32 cellular contexts compared by ENCODE assay signal in the genomic region with DNA sequence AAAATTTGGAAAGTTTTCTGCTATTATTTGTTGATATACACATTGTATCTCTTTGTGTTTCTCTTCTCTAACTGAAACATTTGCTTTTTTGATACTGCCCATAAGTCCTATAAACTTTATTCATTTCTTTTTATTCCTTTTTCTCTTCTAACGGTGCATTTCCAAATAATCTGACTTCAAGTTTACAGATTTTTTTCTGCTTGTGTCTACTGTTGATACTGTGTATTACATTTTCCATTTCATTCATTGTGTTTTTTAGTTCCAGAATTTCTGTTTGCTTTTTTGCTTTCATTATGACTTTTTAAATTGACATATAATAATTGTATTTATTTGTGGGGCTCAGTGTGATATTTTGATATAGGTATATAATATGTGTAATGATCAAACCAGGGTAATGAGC. TPM values are rescaled to one million over a fixed set of nuclear protein-coding genes. Genes with fewer than 3 reads are reported as not detected.
DNase-seq lines count a peak whose midpoint lies in the region; ATAC-seq, FAIRE-seq and TF ChIP-seq lines count a peak whose summit lies in the region.
"Had no signal": no experiment of that assay in that cellular context is flagged by ENCODE, and none has a peak within 500 bp of the region (broad histone marks: within the 10 kb centered on the region; RNA-seq: fewer than 3 reads in every experiment).

No MANE protein-coding gene starts in this region.

- CTCF ChIA-PET in HCT116 (lab: Charles Lee) (no interaction called here), HEK293 (lab: Yijun Ruan, JAX) (no interaction called here), K562 (lab: Yijun Ruan, JAX; ENCODE audit: low intra/inter-chr PET ratio) (no interaction called here)

- H3K79me2 ChIP-seq in HCT116 (ENCODE audit: insufficient read depth, low read length) (no peaks in the 10 kb centered on the region), K562 (ENCODE audit: control insufficient read depth, insufficient read depth, low read length) (no peaks in the 10 kb centered on the region)

- RAD21 ChIA-PET in HCT116 (lab: Charles Lee; ENCODE audit: low non-redundant PET in 1 of 2, low total read pairs in 2 of 2, uncharacterized antibody in 2 of 2, unreplicated experiment in 2 of 2): no interaction called here

- H3K36me3 ChIP-seq in HCT116 (ENCODE audit: control insufficient read depth in 1 of 2, insufficient read depth in 2 of 2, low read length in 2 of 2) (no peaks in the 10 kb centered on the region), HEK293 (ENCODE audit: control insufficient read depth in 2 of 2, insufficient read depth in 1 of 2, low read length in 2 of 2) (no peaks in the 10 kb centered on the region), K562 (ENCODE audit: control insufficient read depth, insufficient read depth, low read length) (no peaks in the 10 kb centered on the region)
- H3K36me3 ChIP-seq: BE2C, BLaER1 had no signal

- H3K4me1 ChIP-seq in HCT116 (ENCODE audit: control insufficient read depth in 1 of 2, insufficient read depth in 2 of 2, low read length in 2 of 2) (no peaks in the 10 kb centered on the region), HEK293 (ENCODE audit: control insufficient read depth, insufficient read depth, low read length) (no peaks in the 10 kb centered on the region), K562 (replicated peaks in 1 of 2; ENCODE audit: control insufficient read depth in 2 of 2, insufficient read depth in 2 of 2, low read length in 2 of 2) (no peaks in the 10 kb centered on the region)
- H3K4me1 ChIP-seq: BE2C, BLaER1 had no signal

- 0% methylated on average over 1 of the region's 1 CpG for WGBS in K562 (ENCODE audit: insufficient coverage, low coverage, missing lambda C conversion rate)

- no peak for TF ChIP-seq CTCF in HCT116 (IDR thresholded peaks at IDR 0.05 in 2 of 3, conservative IDR thresholded peaks at IDR 0.05 in 1 of 3; ENCODE audit: borderline replicate concordance in 1 of 3, insufficient read depth in 1 of 3, low read depth in 2 of 3, low read length in 2 of 3)
- no peak for TF ChIP-seq CTCF in HEK293 (tag by site-specific recombination; IDR thresholded peaks at IDR 0.05)
- no peak for TF ChIP-seq CTCF in K562 (IDR thresholded peaks at IDR 0.05 in 2 of 3, conservative IDR thresholded peaks at IDR 0.05 in 1 of 3; ENCODE audit: insufficient read depth in 2 of 3, low read depth in 1 of 3, low read length in 3 of 3)

- intact Hi-C loops in HCT116 (cut with micrococcal nuclease) (no loop called here), K562 (cut with micrococcal nuclease) (no loop called here)

- ATAC-seq in HCT116 (no peak), K562 (no peak), HG03342 (IDR thresholded peaks at IDR 0.05; ENCODE audit: unreplicated experiment) (no peak)
- ATAC-seq: GM12878 had no signal

- H3K9ac ChIP-seq in HCT116 (ENCODE audit: low read length) (no peak overlapping the region), K562 (ENCODE audit: insufficient read depth in 1 of 2, low read depth in 2 of 2, low read length in 2 of 2) (no peak overlapping the region)
- H3K9ac ChIP-seq: BLaER1 had no signal

- no peak for TF ChIP-seq POLR2A in HCT116 (IDR thresholded peaks at IDR 0.05; ENCODE audit: borderline replicate concordance, extremely low read depth, insufficient read depth, insufficient read length)
- TF ChIP-seq POLR2A in K562 (conservative IDR thresholded peaks at IDR 0.05): no peak

- H3K4me2 ChIP-seq in HCT116 (ENCODE audit: low read length) (no peak overlapping the region), K562 (ENCODE audit: insufficient read depth, low read length) (no peak overlapping the region)
- H3K4me2 ChIP-seq: BLaER1 had no signal

- TF ChIP-seq RAD21 in HCT116 (IDR thresholded peaks at IDR 0.05; ENCODE audit: low read depth) (no peak), K562 (CRISPR knock-in tag; conservative IDR thresholded peaks at IDR 0.05 in 1 of 2, IDR thresholded peaks at IDR 0.05 in 1 of 2) (no peak)

- H3K27ac ChIP-seq in HCT116 (ENCODE audit: low read depth, low read length) (no peak overlapping the region), HEK293 (ENCODE audit: extremely low read depth, low read depth, low read length) (no peak overlapping the region), K562 (ENCODE audit: extremely low read depth, low read depth, low read length) (no peak overlapping the region)
- H3K27ac ChIP-seq: BLaER1 had no signal

- no peak for FAIRE-seq in K562 (lab: Jason Lieb, UNC)
- FAIRE-seq: A204.1, GM12878, GM12892, GM18507 had no signal

- H3K27me3 ChIP-seq in HCT116 (ENCODE audit: insufficient read depth, low read length): no peaks in the 10 kb centered on the region
- no peaks in the 10 kb centered on the region for H3K27me3 ChIP-seq in K562 (ENCODE audit: control insufficient read depth in 2 of 2, insufficient read depth in 2 of 2, low read length in 2 of 2)
- H3K27me3 ChIP-seq: BE2C, BLaER1 had no signal

- H3K9me2 ChIP-seq in HCT116 (ENCODE audit: insufficient read depth): no peaks in the 10 kb centered on the region

- POLR2A ChIA-PET in HCT116 (lab: Charles Lee): no interaction called here
- POLR2A ChIA-PET in HEK293 (lab: Yijun Ruan, JAX): no interaction called here
- POLR2A ChIA-PET in K562 (lab: Yijun Ruan, JAX): no interaction called here

- no TSS peak for BruUV-seq in HCT116 (replicated peaks; lab: Mats Ljungman, UMichigan)
- no TSS peak for BruUV-seq in K562 (replicated peaks; lab: Mats Ljungman, UMichigan)

- no peaks in the 10 kb centered on the region for H4K20me1 ChIP-seq in HCT116 (ENCODE audit: insufficient read depth)
- H4K20me1 ChIP-seq in K562 (replicated peaks; ENCODE audit: control insufficient read depth, insufficient read depth, low read length): no peaks in the 10 kb centered on the region
- H4K20me1 ChIP-seq: BLaER1 had no signal

- H3K9me3 ChIP-seq in HCT116 (ENCODE audit: control insufficient read depth in 1 of 2, insufficient read depth in 1 of 2, low read depth in 1 of 2, low read length in 2 of 2) (peaks cover 6 to 8% of the 10 kb centered on the region in 2 experiments; a peak in 1 of 4 replicates), HEK293 (ENCODE audit: control insufficient read depth, insufficient read depth, low read depth, low read length) (no peaks in the 10 kb centered on the region), K562 (replicated peaks; ENCODE audit: control insufficient read depth, insufficient read depth, low read depth, low read length) (peaks cover 4% of the 10 kb centered on the region; the same call in 1 of the 2 replicates)
- H3K9me3 ChIP-seq: BE2C had no signal

- H3K4me3 ChIP-seq in HCT116 (replicated peaks in 1 of 2; ENCODE audit: low read depth in 1 of 2, low read length in 2 of 2) (no peak overlapping the region), HEK293 (ENCODE audit: low read depth, low read length) (no peak overlapping the region), K562 (no peak overlapping the region)
- H3K4me3 ChIP-seq: BLaER1, GM12878 had no signal

- no peaks in the 10 kb centered on the region for H3K9me1 ChIP-seq in K562 (ENCODE audit: control insufficient read depth, insufficient read depth, low read length)

- TF ChIP-seq EP300 in K562 (IDR thresholded peaks at IDR 0.05; ENCODE audit: low read length): no peak

- DNase-seq in NCI-H2227 (lab: John Stamatoyannopoulos, UW; ENCODE audit: unreplicated experiment) (peak; percentile 12), NCI-H2227 treated with DMSO at 0.1 percent for 48 hours (lab: John Stamatoyannopoulos, UW) (no peak), HCT116 (ENCODE audit: low read depth, low spot score) (no peak), K562 (ENCODE audit: extremely low read depth in 1 of 4, low spot score in 3 of 4) (no peak), cerebellar cortex (ENCODE audit: low spot score) (no peak), NCI-H446 treated with DMSO at 0.1 percent for 48 hours (lab: John Stamatoyannopoulos, UW) (no peak)
- DNase-seq: 8988T; ACHN; BE2C; C1 segment of cervical spinal cord; CD4-positive, alpha-beta memory T cell; CD4-positive, CD25-positive, alpha-beta regulatory T cell; CD8-positive, alpha-beta memory T cell; COR-L47; DMS153; DMS53; DMS79; DND-41; EL; GDM1 had no signal

- in situ Hi-C loops in K562 (cut with MboI): no loop called here

- H2AFZ ChIP-seq in HCT116 (ENCODE audit: low read depth, low read length, poor library complexity, severe bottlenecking) (no peak overlapping the region), K562 (ENCODE audit: low read depth, low read length) (no peak overlapping the region)

RNA-seq across cellular contexts. Expression of a gene that starts 38.3 kb away (rescaled TPM):
- total RNA-seq in HCT116 (2021; ENCODE audit: unreplicated experiment) (not detected), K562 (2014; rRNA removed) (not detected in 2 replicates), K562 (2014; rRNA removed; fragmentation: Illumina TruSeq; extraction: Trizol) (not detected in 2 replicates), K562 (2015; rRNA removed; fragmentation: Illumina TruSeq; extraction: Trizol) (not detected in 2 replicates), K562 (2021) (0.18 TPM in 1 of 2 replicates, not detected in the other)
- polyA plus RNA-seq in HCT116 (2012): not detected in 2 replicates
- not detected in 2 replicates for total RNA-seq in K562 (2011; cell fraction: chromatin; rRNA removed; ENCODE audit: low replicate concordance)
- not detected in 2 replicates for total RNA-seq in K562 (2011; cell fraction: nucleolus; rRNA removed)
- total RNA-seq in K562 (2011; cell fraction: nucleoplasm; rRNA removed): not detected in 2 replicates
- polyA plus RNA-seq in K562 (2011; rRNA removed) (not detected in 2 replicates), K562 (2014; fragmentation: Illumina TruSeq; extraction: Trizol) (not detected in 2 replicates), K562 (2014; fragmentation: Nextera tagmentation; extraction: Ambion mirVana) (not detected), K562 (2014; rRNA removed) (not detected in 2 replicates)
- polyA plus RNA-seq in K562 (2011; cell fraction: cytosol; rRNA removed): not detected in 2 replicates
- polyA plus RNA-seq in K562 (2011; cell fraction: nucleus; rRNA removed): not detected in 2 replicates
- 0.10 TPM in 1 of 2 replicates, not detected in the other for polyA plus RNA-seq in K562 (2012)
- polyA minus RNA-seq in K562 (2011; rRNA and poly(A)+ RNA removed): not detected in 2 replicates
- not detected in 2 replicates for polyA minus RNA-seq in K562 (2011; cell fraction: cytosol; rRNA and poly(A)+ RNA removed)
- polyA minus RNA-seq in K562 (2011; cell fraction: nucleus; rRNA and poly(A)+ RNA removed): not detected in 2 replicates
- total RNA-seq: A673; CD4-positive, alpha-beta memory T cell; CD4-positive, CD25-positive, alpha-beta regulatory T cell; CD8-positive, alpha-beta memory T cell; Daoy; G401 had no signal
- polyA plus RNA-seq: AG04450; CD14-positive monocyte; CD4-positive, alpha-beta memory T cell; CD4-positive, CD25-positive, alpha-beta regulatory T cell; CD8-positive, alpha-beta memory T cell; GM12878 had no signal

RNA-seq across cellular contexts. Expression of a gene that starts 52.3 kb away (rescaled TPM):
- total RNA-seq in HCT116 (2021; ENCODE audit: unreplicated experiment): not detected
- not detected in 2 replicates for polyA plus RNA-seq in HCT116 (2012)
- total RNA-seq in K562 (2011; cell fraction: chromatin; rRNA removed; ENCODE audit: low replicate concordance): not detected in 2 replicates
- not detected in 2 replicates for total RNA-seq in K562 (2011; cell fraction: nucleolus; rRNA removed)
- total RNA-seq in K562 (2011; cell fraction: nucleoplasm; rRNA removed): not detected in 2 replicates
- not detected in 2 replicates for total RNA-seq in K562 (2014; rRNA removed)
- not detected in 2 replicates for total RNA-seq in K562 (2014; rRNA removed; fragmentation: Illumina TruSeq; extraction: Trizol)
- not detected in 2 replicates for total RNA-seq in K562 (2015; rRNA removed; fragmentation: Illumina TruSeq; extraction: Trizol)
- not detected in 2 replicates for total RNA-seq in K562 (2021)
- polyA plus RNA-seq in K562 (2011; rRNA removed): not detected in 2 replicates
- not detected in 2 replicates for polyA plus RNA-seq in K562 (2011; cell fraction: cytosol; rRNA removed)
- polyA plus RNA-seq in K562 (2011; cell fraction: nucleus; rRNA removed): not detected in 2 replicates
- polyA plus RNA-seq in K562 (2012): not detected in 2 replicates
- not detected in 2 replicates for polyA plus RNA-seq in K562 (2014; fragmentation: Illumina TruSeq; extraction: Trizol)
- polyA plus RNA-seq in K562 (2014; fragmentation: Nextera tagmentation; extraction: Ambion mirVana): not detected
- polyA plus RNA-seq in K562 (2014; rRNA removed): not detected in 2 replicates
- polyA minus RNA-seq in K562 (2011; rRNA and poly(A)+ RNA removed): not detected in 2 replicates
- not detected in 2 replicates for polyA minus RNA-seq in K562 (2011; cell fraction: cytosol; rRNA and poly(A)+ RNA removed)
- polyA minus RNA-seq in K562 (2011; cell fraction: nucleus; rRNA and poly(A)+ RNA removed): not detected in 2 replicates
- total RNA-seq: A673; CD4-positive, alpha-beta memory T cell; CD4-positive, CD25-positive, alpha-beta regulatory T cell; CD8-positive, alpha-beta memory T cell; Daoy; G401 had no signal
- polyA plus RNA-seq: AG04450; CD14-positive monocyte; CD4-positive, alpha-beta memory T cell; CD4-positive, CD25-positive, alpha-beta regulatory T cell; CD8-positive, alpha-beta memory T cell had no signal
